26 cellular contexts compared by ENCODE assay signal in the genomic region with DNA sequence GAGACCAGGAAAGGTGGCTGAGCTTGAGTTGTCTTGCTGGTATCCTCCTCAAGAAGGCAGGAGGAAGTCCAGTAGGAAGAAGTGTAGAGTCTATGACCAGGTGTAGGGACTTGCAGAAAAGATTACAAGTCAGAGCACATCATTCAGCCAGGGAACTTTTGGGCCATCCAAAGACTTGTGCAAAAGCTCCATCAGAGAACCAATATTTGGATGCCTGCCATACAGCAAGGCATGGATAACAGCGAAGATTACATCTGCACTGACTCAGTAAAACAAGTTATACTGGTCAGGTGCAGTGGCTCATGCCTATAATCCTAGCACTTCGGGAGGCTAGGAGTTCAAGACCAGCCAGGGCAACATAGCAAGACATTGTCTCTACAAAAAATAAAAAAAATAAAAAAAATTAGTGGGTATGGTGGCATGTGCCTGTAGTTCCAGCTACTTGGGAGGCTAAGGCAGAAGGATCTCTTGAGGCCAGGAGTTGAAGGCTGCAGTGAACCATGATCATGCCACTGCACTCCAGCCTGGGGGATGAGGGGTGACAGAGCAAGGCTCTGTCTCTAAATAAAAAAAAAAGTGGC.
"Had no signal": no experiment of that assay in that cellular context is flagged by ENCODE, and none has a peak within 500 bp of the region (broad histone marks: within the 10 kb centered on the region; RNA-seq: fewer than 3 reads in every experiment).

No MANE protein-coding gene starts in this region.

- H3K4me3 ChIP-seq: gastroesophageal sphincter, lower lobe of right lung, neural progenitor cell, psoas muscle, testis, transverse colon had no signal

- H3K27me3 Mint-ChIP-seq: central memory CD8-positive, alpha-beta T cell had no signal

- H3K79me2 ChIP-seq: parathyroid adenoma had no signal

- H3K9ac ChIP-seq: neural progenitor cell, parathyroid adenoma had no signal

- FAIRE-seq: colon had no signal

- H3K36me3 Mint-ChIP-seq: immature natural killer cell; natural killer cell; stimulated activated naive B cell treated with anti-CD40 and anti-IgM and Interleukin-4, amounts not matched to agents 10 μg/mL and 1 μg/mL and 100 μg/mL, for 72 hours had no signal

- DNase-seq: activated CD4-positive, alpha-beta T cell treated with anti-CD3 and anti-CD28 coated beads for 4 hours; activated CD4-positive, alpha-beta T cell treated with anti-CD3 and anti-CD28 coated beads, Interleukin-2, amount 50 U/mL, for 4 hours; activated effector memory CD4-positive, alpha-beta T cell treated with Interleukin-2 at 50 U/mL for 16 hours; activated naive CD4-positive, alpha-beta T cell treated with Interleukin-2 at 50 U/mL for 16 hours; activated naive CD8-positive, alpha-beta T cell treated with anti-CD3 and anti-CD28 coated beads, Interleukin-2, amount 10 ng/mL, durations not matched to agents 7 days and 5 days; amniotic stem cell; dermis blood vessel endothelial cell; effector CD4-positive, alpha-beta T cell; head of caudate nucleus; hypothalamus; immature natural killer cell; lower lobe of right lung; mesendoderm; natural killer cell; occipital lobe; psoas muscle; stimulated activated CD4-positive, alpha-beta T cell treated with anti-CD3 and anti-CD28 coated beads, Interleukin-15, amount 100 ng/mL, for 24 hours; stimulated activated CD4-positive, alpha-beta T cell treated with anti-CD3 and anti-CD28 coated beads, Interleukin-2, amount 100 ng/mL, for 24 hours; stimulated activated naive B cell treated with anti-CD40 and anti-IgM and Interleukin-4, amounts not matched to agents 10 μg/mL and 1 μg/mL and 100 μg/mL, for 72 hours; testis; transverse colon had no signal

- H3K27ac ChIP-seq: gastroesophageal sphincter, lower lobe of right lung, neural progenitor cell, parathyroid adenoma, psoas muscle, testis had no signal

- H3K36me3 ChIP-seq: gastroesophageal sphincter, lower lobe of right lung, neural progenitor cell, transverse colon had no signal

- H3K4me1 Mint-ChIP-seq: neural progenitor cell had no signal

- H2AFZ ChIP-seq: neural progenitor cell, parathyroid adenoma had no signal

- H3K9me3 ChIP-seq: gastroesophageal sphincter, lower lobe of right lung, psoas muscle, testis, transverse colon had no signal

- ATAC-seq: gastroesophageal sphincter; lower lobe of right lung; natural killer cell; psoas muscle; stimulated activated naive B cell treated with anti-CD40 and anti-IgM and Interleukin-4, amounts not matched to agents 10 μg/mL and 1 μg/mL and 100 μg/mL, for 72 hours had no signal

- H3K27me3 ChIP-seq: gastroesophageal sphincter, neural progenitor cell, testis, transverse colon had no signal

- H3K27ac Mint-ChIP-seq: activated naive CD8-positive, alpha-beta T cell treated with anti-CD3 and anti-CD28 coated beads, Interleukin-2, amount 10 ng/mL, durations not matched to agents 7 days and 5 days; immature natural killer cell; natural killer cell; neural progenitor cell; stimulated activated naive B cell treated with anti-CD40 and anti-IgM and Interleukin-4, amounts not matched to agents 10 μg/mL and 1 μg/mL and 100 μg/mL, for 72 hours had no signal

- H3K4me2 ChIP-seq: neural progenitor cell had no signal

- H3K4me1 ChIP-seq: gastroesophageal sphincter, lower lobe of right lung, neural progenitor cell, parathyroid adenoma, psoas muscle, testis, transverse colon had no signal

- H3K9me3 Mint-ChIP-seq: central memory CD8-positive, alpha-beta T cell; natural killer cell had no signal

- H3K4me3 Mint-ChIP-seq: activated naive CD8-positive, alpha-beta T cell treated with anti-CD3 and anti-CD28 coated beads, Interleukin-2, amount 10 ng/mL, durations not matched to agents 7 days and 5 days; central memory CD8-positive, alpha-beta T cell; immature natural killer cell; natural killer cell; neural progenitor cell; stimulated activated naive B cell treated with anti-CD40 and anti-IgM and Interleukin-4, amounts not matched to agents 10 μg/mL and 1 μg/mL and 100 μg/mL, for 72 hours had no signal
